In the genomic region with DNA sequence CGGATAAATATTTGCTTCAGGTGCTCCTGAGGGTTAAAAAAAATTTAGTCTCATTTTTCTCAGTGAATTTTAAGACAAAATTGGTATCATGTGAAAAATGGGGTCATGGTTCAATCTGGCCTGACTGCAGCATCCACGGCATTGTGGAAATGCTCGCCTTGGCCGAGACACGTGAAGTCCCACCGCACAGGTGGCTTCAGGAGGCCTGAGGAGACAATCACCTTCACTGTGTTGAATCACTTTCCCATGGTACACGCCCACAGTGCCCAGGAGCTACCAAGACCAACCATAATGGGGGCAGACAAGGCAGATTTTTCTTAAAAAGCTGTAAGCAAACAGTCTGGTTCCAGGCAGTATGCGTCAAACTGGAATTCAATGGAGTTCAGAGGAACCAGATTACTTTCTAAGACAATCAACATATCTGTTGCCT, we compare ENCODE assay signal across 11 cellular contexts. TPM values are rescaled to one million over a fixed set of nuclear protein-coding genes. Genes with fewer than 3 reads are reported as not detected.
DNase-seq lines count a peak whose midpoint lies in the region; TF ChIP-seq lines count a peak whose summit lies in the region.
"Had no signal": no experiment of that assay in that cellular context is flagged by ENCODE, and none has a peak within 500 bp of the region (broad histone marks: within the 10 kb centered on the region; RNA-seq: fewer than 3 reads in every experiment).

No MANE protein-coding gene starts in this region.

- no peaks in the 10 kb centered on the region for H3K9me3 ChIP-seq in A673 (ENCODE audit: low read depth, low read length, poor library complexity, severe bottlenecking)
- H3K9me3 ChIP-seq in Loucy (ENCODE audit: insufficient read depth, low read depth, low read length): no peaks in the 10 kb centered on the region
- H3K9me3 ChIP-seq: Caco-2 had no signal

- CTCF ChIA-PET in A673 (lab: Charles Lee): interaction anchor here (1.0 to 1.1 kb wide), 2 partner anchors 115 to 175 kb away, joined by 3 to 5 read pairs; no protein-coding TSS in a partner anchor

- in situ Hi-C loops in GM13976 (cut with MboI; ENCODE audit: low sequenced_read_pairs, unreplicated experiment): no loop called here

- no peak overlapping the region for H3K27ac Mint-ChIP-seq in activated T-helper 2 cell treated with anti-CD3 and anti-CD28 coated beads, Interferon-gamma antibody, Interleukin-2, Interleukin-4, amounts not matched to agents 10 μg/mL and 5 μg/mL and 100 μg/mL, durations not matched to agents 14 hours and 24 hours and 36 hours

- DNase-seq in A673 (ENCODE audit: low spot score) (no peak), epithelial cell of prostate (ENCODE audit: low read depth, low spot score) (no peak), pulmonary artery endothelial cell (ENCODE audit: low read depth, low spot score) (peak; percentile 22), NCI-H146 (lab: John Stamatoyannopoulos, UW) (no peak), globus pallidus (ENCODE audit: low spot score) (no peak), GM13976 (ENCODE audit: low spot score) (no peak)
- no peak for DNase-seq in activated T-helper 2 cell treated with anti-CD3 and anti-CD28 coated beads, Interferon-gamma antibody, Interleukin-2, Interleukin-4, amounts not matched to agents 10 μg/mL and 5 μg/mL and 100 μg/mL, durations not matched to agents 14 hours and 24 hours and 36 hours (ENCODE audit: low spot score)
- DNase-seq: activated CD8-positive, alpha-beta memory T cell treated with anti-CD3 and anti-CD28 coated beads for 24 hours; Caco-2; stimulated activated CD4-positive, alpha-beta T cell treated with anti-CD3 and anti-CD28 coated beads, Interleukin-4, amount 100 ng/mL, for 4 hours had no signal

- no peaks in the 10 kb centered on the region for H3K9me3 Mint-ChIP-seq in activated T-helper 2 cell treated with anti-CD3 and anti-CD28 coated beads, Interferon-gamma antibody, Interleukin-2, Interleukin-4, amounts not matched to agents 10 μg/mL and 5 μg/mL and 100 μg/mL, durations not matched to agents 14 hours and 24 hours and 36 hours

- H3K9me2 ChIP-seq in Loucy (replicated peaks; ENCODE audit: low read depth, low read length): no peaks in the 10 kb centered on the region

- peaks cover 7% of the 10 kb centered on the region for H4K20me1 ChIP-seq in Loucy (ENCODE audit: insufficient read depth, low read length, poor library complexity, severe bottlenecking)

- H3K4me3 Mint-ChIP-seq in activated T-helper 2 cell treated with anti-CD3 and anti-CD28 coated beads, Interferon-gamma antibody, Interleukin-2, Interleukin-4, amounts not matched to agents 10 μg/mL and 5 μg/mL and 100 μg/mL, durations not matched to agents 14 hours and 24 hours and 36 hours (ENCODE audit: low read depth): no peak overlapping the region

- peak overlapping the region; percentile 81 for H3K27ac ChIP-seq in A673 (ENCODE audit: low read depth, low read length, poor library complexity, severe bottlenecking)
- peak overlapping the region; percentile 76 for H3K27ac ChIP-seq in epithelial cell of prostate

- peaks cover 9% of the 10 kb centered on the region for H3K4me1 Mint-ChIP-seq in activated T-helper 2 cell treated with anti-CD3 and anti-CD28 coated beads, Interferon-gamma antibody, Interleukin-2, Interleukin-4, amounts not matched to agents 10 μg/mL and 5 μg/mL and 100 μg/mL, durations not matched to agents 14 hours and 24 hours and 36 hours (ENCODE audit: low read depth)

- no TSS peak for BruUV-seq in A673 (replicated peaks; lab: Mats Ljungman, UMichigan)

- H3F3A ChIP-seq in Loucy (ENCODE audit: low read depth): peaks cover 11% of the 10 kb centered on the region

- H3K79me2 ChIP-seq in Loucy (ENCODE audit: insufficient read depth, low read length): no peaks in the 10 kb centered on the region

- H3K27me3 ChIP-seq in A673 (replicated peaks; ENCODE audit: insufficient read depth, low read depth, low read length, poor library complexity): no peaks in the 10 kb centered on the region
- H3K27me3 ChIP-seq in Loucy (ENCODE audit: insufficient read depth, low read length, poor library complexity, severe bottlenecking): no peaks in the 10 kb centered on the region

- peaks cover 13% of the 10 kb centered on the region for H3K36me3 ChIP-seq in A673 (ENCODE audit: insufficient read depth, low read length, poor library complexity, severe bottlenecking)
- peaks cover 54% of the 10 kb centered on the region; the same call in 1 of the 2 replicates for H3K36me3 ChIP-seq in Loucy (ENCODE audit: insufficient read depth, low read length)

- H3K27me3 Mint-ChIP-seq in activated T-helper 2 cell treated with anti-CD3 and anti-CD28 coated beads, Interferon-gamma antibody, Interleukin-2, Interleukin-4, amounts not matched to agents 10 μg/mL and 5 μg/mL and 100 μg/mL, durations not matched to agents 14 hours and 24 hours and 36 hours (ENCODE audit: low read depth): no peaks in the 10 kb centered on the region

- TF ChIP-seq CTCF in A673 (conservative IDR thresholded peaks at IDR 0.05; ENCODE audit: low read depth, low read length) (no peak), Loucy (conservative IDR thresholded peaks at IDR 0.05; ENCODE audit: low read length) (no peak), GM13976 (IDR thresholded peaks at IDR 0.05; ENCODE audit: borderline replicate concordance, control extremely low read depth, extremely low read depth, insufficient read depth, missing control alignments) (no peak)

- H3K36me3 Mint-ChIP-seq in activated T-helper 2 cell treated with anti-CD3 and anti-CD28 coated beads, Interferon-gamma antibody, Interleukin-2, Interleukin-4, amounts not matched to agents 10 μg/mL and 5 μg/mL and 100 μg/mL, durations not matched to agents 14 hours and 24 hours and 36 hours (ENCODE audit: low read depth): peaks cover 27% of the 10 kb centered on the region

- peaks cover 32% of the 10 kb centered on the region for H3K4me1 ChIP-seq in A673 (ENCODE audit: insufficient read depth, low read length, poor library complexity, severe bottlenecking)
- peaks cover 26% of the 10 kb centered on the region for H3K4me1 ChIP-seq in Loucy (ENCODE audit: insufficient read depth, low read length, poor library complexity, severe bottlenecking)
- H3K4me1 ChIP-seq: Caco-2 had no signal

- no peak overlapping the region for H2AFZ ChIP-seq in Loucy (ENCODE audit: low read length)

- H3K4me3 ChIP-seq in A673 (ENCODE audit: low read depth, low read length, poor library complexity, severe bottlenecking) (no peak overlapping the region), Loucy (ENCODE audit: low read length, poor library complexity, severe bottlenecking) (peak overlapping the region; percentile 13)

- intact Hi-C loops in A673 (cut with micrococcal nuclease; ENCODE audit: unreplicated experiment): loop anchor here (10.0 kb wide), 1 partner anchor 117 kb away; a partner anchor contains a TSS
- intact Hi-C loops in activated T-helper 2 cell treated with anti-CD3 and anti-CD28 coated beads, Interferon-gamma antibody, Interleukin-2, Interleukin-4, amounts not matched to agents 10 μg/mL and 5 μg/mL and 100 μg/mL, durations not matched to agents 14 hours and 24 hours and 36 hours (cut with micrococcal nuclease): no loop called here

- H3K4me2 ChIP-seq in Loucy (ENCODE audit: low read depth, low read length, poor library complexity, severe bottlenecking): peak overlapping the region; percentile 51

- POLR2A ChIA-PET in A673 (lab: Charles Lee; ENCODE audit: low non-redundant PET): interaction anchor here (0.8 kb wide), 1 partner anchor 10 kb away, joined by 3 read pairs; no protein-coding TSS in a partner anchor

- H3K9ac ChIP-seq in Loucy (ENCODE audit: low read depth, low read length, poor library complexity, severe bottlenecking): peak overlapping the region; percentile 15

RNA-seq across cellular contexts. Expression of a gene that starts 11.0 kb away (rescaled TPM):
- total RNA-seq in A673 (2021) (5.5 and 7.6 TPM in 2 replicates), pulmonary artery endothelial cell (10.3 and 11.9 TPM in 2 replicates)
- total RNA-seq in activated T-helper 2 cell treated with anti-CD3 and anti-CD28 coated beads, Interferon-gamma antibody, Interleukin-2, Interleukin-4, amounts not matched to agents 10 μg/mL and 5 μg/mL and 100 μg/mL, durations not matched to agents 14 hours and 24 hours and 36 hours: 3.2 and 3.9 TPM in 2 replicates

RNA-seq across cellular contexts. Expression of a gene that starts 35.6 kb away (rescaled TPM):
- total RNA-seq in A673 (2021) (5.2 and 5.8 TPM in 2 replicates), pulmonary artery endothelial cell (4.0 TPM in 2 replicates)
- total RNA-seq in activated T-helper 2 cell treated with anti-CD3 and anti-CD28 coated beads, Interferon-gamma antibody, Interleukin-2, Interleukin-4, amounts not matched to agents 10 μg/mL and 5 μg/mL and 100 μg/mL, durations not matched to agents 14 hours and 24 hours and 36 hours: 6.4 and 7.5 TPM in 2 replicates
